Comparison of ENCODE assay signal across 1 cellular context in the genomic region with DNA sequence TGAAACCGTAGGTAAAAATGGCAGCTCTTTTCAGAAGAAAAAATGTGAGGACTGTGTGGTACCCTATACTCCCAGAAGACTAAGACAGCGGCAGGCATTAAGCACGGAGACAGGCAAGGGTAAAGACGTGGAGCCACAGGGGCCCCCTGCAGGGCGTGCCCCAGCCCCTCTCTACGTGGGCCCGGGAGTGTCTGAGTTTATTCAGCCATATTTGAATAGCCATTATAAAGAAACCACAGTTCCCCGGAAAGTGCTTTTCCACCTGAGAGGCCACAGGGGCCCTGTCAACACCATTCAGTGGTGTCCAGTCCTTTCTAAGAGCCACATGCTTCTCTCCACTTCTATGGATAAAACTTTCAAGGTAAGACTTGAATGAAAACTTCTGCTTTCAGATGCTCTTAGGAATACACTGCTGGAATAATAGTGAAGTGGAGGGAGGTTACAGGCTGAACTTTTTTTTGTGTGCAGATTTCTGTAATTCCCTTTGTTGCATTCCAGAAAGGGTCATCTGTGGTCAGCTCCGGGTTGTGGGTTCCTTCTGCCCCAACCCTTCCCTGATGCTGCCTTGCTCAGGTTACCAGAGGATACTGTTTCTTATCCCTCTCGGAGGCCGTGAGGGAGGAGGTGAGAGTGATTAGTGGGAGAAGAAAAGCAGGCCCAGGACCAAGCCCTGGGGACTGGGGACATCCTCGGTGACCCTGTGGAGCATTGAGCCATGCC.
TF ChIP-seq lines count a peak whose summit lies in the region.

No MANE protein-coding gene starts in this region.

TF ChIP-seq in HEK293, 187 proteins besides CTCF, POLR2A, EP300 and RAD21:
- TF ChIP-seq ZNF600 (tag by site-specific recombination; IDR thresholded peaks at IDR 0.05) (no peak), ZIC2 (tag by site-specific recombination; IDR thresholded peaks at IDR 0.05) (peak; percentile 85), ZNF610 (tag by site-specific recombination; IDR thresholded peaks at IDR 0.05; ENCODE audit: borderline replicate concordance) (no peak), ZNF624 (tag by site-specific recombination; IDR thresholded peaks at IDR 0.05) (no peak), GLIS1 (tag by site-specific recombination; IDR thresholded peaks at IDR 0.05) (0 out of 2 replicates have a peak, but pooled peaks have one; percentile 22), ZBTB8A (tag by site-specific recombination; IDR thresholded peaks at IDR 0.05) (0 out of 2 replicates have a peak, but pooled peaks have one; percentile 11), TRIM28 (IDR thresholded peaks at IDR 0.05; ENCODE audit: borderline replicate concordance, low read length) (no peak), ZBTB20 (tag by site-specific recombination; IDR thresholded peaks at IDR 0.05) (peak; percentile 76), ZNF677 (tag by site-specific recombination; IDR thresholded peaks at IDR 0.05) (no peak), SP7 (tag by site-specific recombination; IDR thresholded peaks at IDR 0.05) (no peak), ZNF114 (tag by site-specific recombination; IDR thresholded peaks at IDR 0.05) (no peak), ZFP3 (tag by site-specific recombination; IDR thresholded peaks at IDR 0.05; ENCODE audit: low read depth) (no peak), ZFHX2 (tag by site-specific recombination; conservative IDR thresholded peaks at IDR 0.05) (no peak)
- TF ChIP-seq, protein P1, sequence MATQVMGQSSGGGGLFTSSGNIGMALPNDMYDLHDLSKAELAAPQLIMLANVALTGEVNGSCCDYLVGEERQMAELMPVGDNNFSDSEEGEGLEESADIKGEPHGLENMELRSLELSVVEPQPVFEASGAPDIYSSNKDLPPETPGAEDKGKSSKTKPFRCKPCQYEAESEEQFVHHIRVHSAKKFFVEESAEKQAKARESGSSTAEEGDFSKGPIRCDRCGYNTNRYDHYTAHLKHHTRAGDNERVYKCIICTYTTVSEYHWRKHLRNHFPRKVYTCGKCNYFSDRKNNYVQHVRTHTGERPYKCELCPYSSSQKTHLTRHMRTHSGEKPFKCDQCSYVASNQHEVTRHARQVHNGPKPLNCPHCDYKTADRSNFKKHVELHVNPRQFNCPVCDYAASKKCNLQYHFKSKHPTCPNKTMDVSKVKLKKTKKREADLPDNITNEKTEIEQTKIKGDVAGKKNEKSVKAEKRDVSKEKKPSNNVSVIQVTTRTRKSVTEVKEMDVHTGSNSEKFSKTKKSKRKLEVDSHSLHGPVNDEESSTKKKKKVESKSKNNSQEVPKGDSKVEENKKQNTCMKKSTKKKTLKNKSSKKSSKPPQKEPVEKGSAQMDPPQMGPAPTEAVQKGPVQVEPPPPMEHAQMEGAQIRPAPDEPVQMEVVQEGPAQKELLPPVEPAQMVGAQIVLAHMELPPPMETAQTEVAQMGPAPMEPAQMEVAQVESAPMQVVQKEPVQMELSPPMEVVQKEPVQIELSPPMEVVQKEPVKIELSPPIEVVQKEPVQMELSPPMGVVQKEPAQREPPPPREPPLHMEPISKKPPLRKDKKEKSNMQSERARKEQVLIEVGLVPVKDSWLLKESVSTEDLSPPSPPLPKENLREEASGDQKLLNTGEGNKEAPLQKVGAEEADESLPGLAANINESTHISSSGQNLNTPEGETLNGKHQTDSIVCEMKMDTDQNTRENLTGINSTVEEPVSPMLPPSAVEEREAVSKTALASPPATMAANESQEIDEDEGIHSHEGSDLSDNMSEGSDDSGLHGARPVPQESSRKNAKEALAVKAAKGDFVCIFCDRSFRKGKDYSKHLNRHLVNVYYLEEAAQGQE (tag by site-specific recombination; IDR thresholded peaks at IDR 0.05) = no peak
